Comparison of ENCODE assay signal across 1 cellular context in genomic region chr4:32607978-32608377, GRCh38.
TF ChIP-seq lines count a peak whose summit lies in the region.

No MANE protein-coding gene starts in this region.

TF ChIP-seq in HCT116, 20 proteins besides CTCF, POLR2A, EP300 and RAD21:
- TF ChIP-seq MAX (IDR thresholded peaks at IDR 0.05), result no peak
- no peak for TF ChIP-seq ZNF274 (IDR thresholded peaks at IDR 0.05; ENCODE audit: low read depth, low read length)
- TF ChIP-seq CEBPB (IDR thresholded peaks at IDR 0.05; ENCODE audit: low read depth), result no peak
- TF ChIP-seq EZH2phosphoT487 (IDR thresholded peaks at IDR 0.05; ENCODE audit: borderline replicate concordance), result no peak
- no peak for TF ChIP-seq YY1 (IDR thresholded peaks at IDR 0.05; ENCODE audit: extremely low read depth, insufficient replicate concordance, low read depth, low read length)
- TF ChIP-seq JUND (IDR thresholded peaks at IDR 0.05), result no peak
- no peak for TF ChIP-seq POLR2AphosphoS5 (IDR thresholded peaks at IDR 0.05; ENCODE audit: low read depth, low read length)
- TF ChIP-seq SRF (IDR thresholded peaks at IDR 0.05; ENCODE audit: low read depth), result no peak
